In the genomic region with DNA sequence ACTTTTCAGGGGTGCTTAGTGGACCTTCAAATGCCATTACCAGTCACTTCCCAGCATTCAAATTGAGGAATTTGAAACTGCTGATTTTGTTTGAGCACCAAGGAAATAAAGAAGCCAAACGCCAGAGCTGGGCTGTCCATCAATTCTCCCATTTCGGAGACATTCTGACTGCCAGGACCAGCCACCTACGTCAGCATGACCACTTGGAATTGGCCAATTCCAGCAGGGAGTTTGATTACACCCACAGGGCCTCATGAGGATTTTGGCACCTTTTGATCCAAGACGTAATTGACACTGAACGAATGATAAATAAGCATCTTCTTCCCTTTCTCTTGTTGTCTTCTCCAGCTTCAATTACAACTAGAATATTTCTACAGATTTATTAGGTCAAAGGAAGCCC, we compare ENCODE assay signal across 19 cellular contexts. TPM values are rescaled to one million over a fixed set of nuclear protein-coding genes. Genes with fewer than 3 reads are reported as not detected.
DNase-seq lines count a peak whose midpoint lies in the region; ATAC-seq and TF ChIP-seq lines count a peak whose summit lies in the region.
"Had no signal": no experiment of that assay in that cellular context is flagged by ENCODE, and none has a peak within 500 bp of the region (broad histone marks: within the 10 kb centered on the region; RNA-seq: fewer than 3 reads in every experiment).

No MANE protein-coding gene starts in this region.

- WGBS in psoas muscle, 3 donors, result 40 to 50% (median 50%) methylated on average over 5 of the region's 5 CpGs

- POLR2A ChIA-PET in HEK293T (lab: Yijun Ruan, JAX), result no interaction called here

- H3K27me3 ChIP-seq in psoas muscle (ENCODE audit: insufficient read depth in 3 of 3, low read length in 2 of 3), result no peaks in the 10 kb centered on the region
- H3K27me3 ChIP-seq: BLaER1 had no signal

- TF ChIP-seq CTCF in fibroblast of mammary gland (conservative IDR thresholded peaks at IDR 0.05; ENCODE audit: control insufficient read depth, insufficient read depth, low read depth, low read length) (no peak), psoas muscle (IDR thresholded peaks at IDR 0.05) (no peak)

- H3K9me3 ChIP-seq in psoas muscle, result no peaks in the 10 kb centered on the region
- H3K9me3 ChIP-seq: Caco-2 had no signal

- no peak overlapping the region for H3K4me3 ChIP-seq in fibroblast of mammary gland (ENCODE audit: control insufficient read depth, low read depth, low read length)
- no peak overlapping the region for H3K4me3 ChIP-seq in psoas muscle
- H3K4me3 ChIP-seq: BLaER1, GM23248 had no signal

- peak in 3 of 4 donors; percentile 53 to 77 (median 61) for ATAC-seq in psoas muscle
- no peak for ATAC-seq in HG03565 (IDR thresholded peaks at IDR 0.05; ENCODE audit: unreplicated experiment)
- no peak for ATAC-seq in HG03354 (IDR thresholded peaks at IDR 0.05; ENCODE audit: poor library complexity, severe bottlenecking, unreplicated experiment)
- ATAC-seq: CD8-positive, alpha-beta T cell; HCT116 had no signal

- CTCF ChIA-PET in HEK293T (lab: Yijun Ruan, JAX), result no interaction called here

- intact Hi-C loops in psoas muscle (cut with DNase I), result no loop called here

- H3K36me3 ChIP-seq in psoas muscle (ENCODE audit: insufficient read depth in 1 of 2, low read depth in 1 of 2), result no peaks in the 10 kb centered on the region

- no peak overlapping the region for H3K27ac ChIP-seq in psoas muscle
- H3K27ac ChIP-seq: BLaER1, C4-2B, GM23248 had no signal

- DNase-seq in NCI-H69 (lab: John Stamatoyannopoulos, UW), result peak; percentile 7
- DNase-seq in fibroblast of mammary gland (ENCODE audit: low read depth), result peak; percentile 38
- no peak for DNase-seq in psoas muscle
- DNase-seq in T-helper 1 cell, result no peak
- DNase-seq in HEK293T (ENCODE audit: extremely low spot score), result no peak
- DNase-seq: Caco-2; CD4-positive, CD25-positive, alpha-beta regulatory T cell; CD8-positive, alpha-beta T cell; DMS153; DND-41; GM23248; H9; HFFc6 had no signal

- no peaks in the 10 kb centered on the region for H3K4me1 ChIP-seq in psoas muscle
- H3K4me1 ChIP-seq: Caco-2 had no signal

TF ChIP-seq in HEK293T, 16 proteins besides CTCF, POLR2A, EP300 and RAD21:
- TF ChIP-seq ARNT (IDR thresholded peaks at IDR 0.05), result no peak
- TF ChIP-seq SUZ12 (IDR thresholded peaks at IDR 0.05), result no peak
- TF ChIP-seq PKNOX1 (IDR thresholded peaks at IDR 0.05), result no peak
- no peak for TF ChIP-seq LEF1 (IDR thresholded peaks at IDR 0.05; ENCODE audit: borderline replicate concordance)
- TF ChIP-seq ELF4 (IDR thresholded peaks at IDR 0.05), result no peak

RNA-seq across cellular contexts. Expression of gene GREM2, which starts 40.2 kb away (rescaled TPM):
- total RNA-seq in psoas muscle, result 1 to 10 TPM in 2 of 4 donors, under 1 TPM in 2; 0.56 to 9.5 (median 1.3) TPM
- polyA plus RNA-seq in psoas muscle, result 1 to 10 TPM in 2 of 3 donors, under 1 TPM in 1; 0.85 to 2.0 (median 1.4) TPM
- total RNA-seq: A673; CD4-positive, CD25-positive, alpha-beta regulatory T cell; CD8-positive, alpha-beta T cell; H9 had no signal
- polyA plus RNA-seq: CD4-positive, CD25-positive, alpha-beta regulatory T cell had no signal

Comparison
In these comparisons a context has a peak if more than half of its experiments do, and no peak if none do; other contexts are left out.
1. DNase-seq: peak in NCI-H69 (single experiment) and fibroblast of mammary gland (single experiment); none in psoas muscle (0 of 2), T-helper 1 cell (0 of 5) and HEK293T (single experiment).
2. ATAC-seq: peak in psoas muscle (3 of 4); none in HG03565 (single experiment) and HG03354 (single experiment).